In genomic region chr20:62330576-62331317, GRCh38 we compare ENCODE assay signal across 19 cellular contexts.
"Had no signal": no experiment of that assay in that cellular context is flagged by ENCODE, and none has a peak within 500 bp of the region (broad histone marks: within the 10 kb centered on the region; RNA-seq: fewer than 3 reads in every experiment).

No MANE protein-coding gene starts in this region.

- H3K27me3 ChIP-seq: breast epithelium, SJSA1 had no signal

- H3K4me1 ChIP-seq: breast epithelium, SJSA1 had no signal

- H3K27ac ChIP-seq: breast epithelium, SJSA1 had no signal

- H3K9me3 ChIP-seq: breast epithelium, SJSA1 had no signal

- DNase-seq: activated B cell treated with CpG ODN at 0.5 μM for 24 hours; activated CD4-positive, alpha-beta T cell treated with anti-CD3 and anti-CD28 coated beads for 1 hour; activated CD4-positive, alpha-beta T cell treated with anti-CD3 and anti-CD28 coated beads, Interleukin-2, amount 10 ng/mL, durations not matched to agents 24 days and 14 days; activated CD4-positive, alpha-beta T cell treated with anti-CD3 and anti-CD28 coated beads, Interleukin-2, amount 50 U/mL, for 48 hours; activated CD8-positive, alpha-beta memory T cell treated with anti-CD3 and anti-CD28 coated beads, Interleukin-2, amount 10 ng/mL, durations not matched to agents 7 days and 5 days; activated effector memory CD4-positive, alpha-beta T cell treated with Interleukin-2 at 50 U/mL for 16 hours; activated naive CD4-positive, alpha-beta T cell; activated T-cell treated with anti-CD3 and anti-CD28 coated beads, Interleukin-2, amount 50 U/mL, for 24 hours; aorta; central memory CD4-positive, alpha-beta T cell; Kasumi-1; KBM-7; NCI-H146; NCI-H187 treated with DMSO at 0.1 percent for 48 hours; NCI-H2081 treated with DMSO at 0.1 percent for 48 hours; NCI-H446; NCI-H524 had no signal

- ATAC-seq: activated CD8-positive, alpha-beta memory T cell treated with anti-CD3 and anti-CD28 coated beads, Interleukin-2, amount 10 ng/mL, durations not matched to agents 7 days and 5 days had no signal

- H3K4me3 ChIP-seq: breast epithelium, SJSA1 had no signal
